ENCODE assay signal across 1 cellular context in genomic region chr17:59632398-59632797, GRCh38.
A peak's percentile ranks its signal among the peaks of the same experiment; 100 is the strongest.
TF ChIP-seq lines count a peak whose summit lies in the region.

No MANE protein-coding gene starts in this region.

TF ChIP-seq in IMR-90, 13 proteins besides CTCF, POLR2A, EP300 and RAD21:
- TF ChIP-seq CEBPB (IDR thresholded peaks at IDR 0.05; ENCODE audit: low read depth, low read length) (peak; percentile 16; the same call in 1 of the 2 replicates), RFX5 (IDR thresholded peaks at IDR 0.05; ENCODE audit: low read depth, low read length) (no peak)
